In genomic region chr16:88345943-88346560, GRCh38 we compare ENCODE assay signal across 23 cellular contexts. TPM values are rescaled to one million over a fixed set of nuclear protein-coding genes. Genes with fewer than 3 reads are reported as not detected.
DNase-seq lines count a peak whose midpoint lies in the region; ATAC-seq and TF ChIP-seq lines count a peak whose summit lies in the region.
"Had no signal": no experiment of that assay in that cellular context is flagged by ENCODE, and none has a peak within 500 bp of the region (broad histone marks: within the 10 kb centered on the region; RNA-seq: fewer than 3 reads in every experiment).

No MANE protein-coding gene starts in this region.

- 43 to 44% methylated on average over 23 of the region's 23 CpGs for WGBS in GM23248 (ENCODE audit: low coverage in 1 of 2, low lambda C conversion rate in 2 of 2, missing lambda C conversion rate in 2 of 2), 2 experiments
- WGBS in IMR-90 (ENCODE audit: extremely low coverage in 2 of 2, insufficient read length in 1 of 2), 2 experiments, result 94% methylated on average over 8 of the region's 23 CpGs; no CpG with 5 or more reads in 1 of the 2 experiments
- WGBS in trophoblast cell (ENCODE audit: extremely low coverage, insufficient coverage, insufficient read length), result no CpG with 5 or more reads among the region's 23 CpGs

- H3K18ac ChIP-seq in IMR-90 (ENCODE audit: low read depth, low read length), result no peak overlapping the region
- no peak overlapping the region for H3K18ac ChIP-seq in trophoblast cell (ENCODE audit: low read length)

- TF ChIP-seq CTCF in IMR-90 (conservative IDR thresholded peaks at IDR 0.05; ENCODE audit: low read depth, low read length), result no peak
- no peak for TF ChIP-seq CTCF in left ventricle myocardium inferior (IDR thresholded peaks at IDR 0.05; ENCODE audit: borderline replicate concordance)
- TF ChIP-seq CTCF in osteoblast (IDR thresholded peaks at IDR 0.05; ENCODE audit: extremely low read depth, low read depth, low read length), result no peak
- TF ChIP-seq CTCF in neural progenitor cell (IDR thresholded peaks at IDR 0.05), result no peak

- H3K27ac Mint-ChIP-seq in neural progenitor cell, result no peak overlapping the region
- H3K27ac Mint-ChIP-seq: CD4-positive, CD25-positive, alpha-beta regulatory T cell; HFFc6 had no signal

- H2BK5ac ChIP-seq in IMR-90 (ENCODE audit: low read depth, low read length, poor library complexity, severe bottlenecking) (no peak overlapping the region), trophoblast cell (ENCODE audit: low read depth, low read length, poor library complexity) (no peak overlapping the region)

- no peak overlapping the region for H4K12ac ChIP-seq in trophoblast cell (ENCODE audit: low read depth, low read length)

- no peak overlapping the region for H2BK12ac ChIP-seq in trophoblast cell (ENCODE audit: low read length)

- peaks cover 7% of the 10 kb centered on the region for H3K27me3 Mint-ChIP-seq in neural progenitor cell (ENCODE audit: insufficient read depth, low read depth)

- H3K4me2 ChIP-seq in GM23248 (ENCODE audit: unreplicated experiment), result no peak overlapping the region
- H3K4me2 ChIP-seq in IMR-90 (ENCODE audit: low read depth, low read length), result no peak overlapping the region
- no peak overlapping the region for H3K4me2 ChIP-seq in osteoblast (ENCODE audit: insufficient read depth, low read length)
- no peak overlapping the region for H3K4me2 ChIP-seq in trophoblast cell (ENCODE audit: low read length)
- H3K4me2 ChIP-seq in neural progenitor cell, result no peak overlapping the region

- no peaks in the 10 kb centered on the region for H3K27me3 ChIP-seq in GM23248 (replicated peaks; ENCODE audit: insufficient read depth)
- H3K27me3 ChIP-seq in IMR-90 (ENCODE audit: control insufficient read depth, insufficient read depth, low read length), result no peaks in the 10 kb centered on the region
- H3K27me3 ChIP-seq in left ventricle myocardium inferior (ENCODE audit: low read depth), result peaks cover 26% of the 10 kb centered on the region
- no peaks in the 10 kb centered on the region for H3K27me3 ChIP-seq in osteoblast (ENCODE audit: insufficient read depth, low read length)
- no peaks in the 10 kb centered on the region for H3K27me3 ChIP-seq in trophoblast cell (ENCODE audit: insufficient read depth, low read length)
- no peaks in the 10 kb centered on the region for H3K27me3 ChIP-seq in neural progenitor cell
- H3K27me3 ChIP-seq: SJSA1 had no signal

- H3K79me1 ChIP-seq in IMR-90 (ENCODE audit: low read depth in 1 of 2, low read length in 2 of 2) (no peaks in the 10 kb centered on the region), trophoblast cell (ENCODE audit: low read length) (no peaks in the 10 kb centered on the region)

- H3K4ac ChIP-seq in IMR-90 (ENCODE audit: low read depth, low read length), result no peak overlapping the region
- no peak overlapping the region for H3K4ac ChIP-seq in trophoblast cell (ENCODE audit: low read depth, low read length)

- H3K23ac ChIP-seq in IMR-90 (ENCODE audit: low read depth, low read length), result no peak overlapping the region
- H3K23ac ChIP-seq in trophoblast cell (ENCODE audit: low read length), result no peak overlapping the region

- peaks cover 2% of the 10 kb centered on the region for H3K36me3 Mint-ChIP-seq in neural progenitor cell
- H3K36me3 Mint-ChIP-seq: CD4-positive, CD25-positive, alpha-beta regulatory T cell had no signal

- POLR2A ChIA-PET in IMR-90 (lab: Charles Lee; ENCODE audit: unreplicated experiment), result no interaction called here

- H4K5ac ChIP-seq in IMR-90 (ENCODE audit: low read depth, low read length), result no peak overlapping the region

- no peak for ATAC-seq in IMR-90 (ENCODE audit: low read depth)
- ATAC-seq: GM12878, Panc1 had no signal

- H3K79me2 ChIP-seq in GM23248 (ENCODE audit: insufficient read depth) (no peaks in the 10 kb centered on the region), osteoblast (ENCODE audit: insufficient read depth, low read length) (no peaks in the 10 kb centered on the region), trophoblast cell (ENCODE audit: control insufficient read depth, insufficient read depth, low read length, poor library complexity) (no peaks in the 10 kb centered on the region), neural progenitor cell (ENCODE audit: low read depth) (no peaks in the 10 kb centered on the region)

- H3K9ac ChIP-seq in GM23248 (no peak overlapping the region), IMR-90 (ENCODE audit: low read depth, low read length) (no peak overlapping the region), trophoblast cell (ENCODE audit: low read length) (no peak overlapping the region), neural progenitor cell (no peak overlapping the region)

- H3K4me1 Mint-ChIP-seq in neural progenitor cell, result peaks cover 11% of the 10 kb centered on the region

- H2AK5ac ChIP-seq in IMR-90 (ENCODE audit: low read depth, low read length) (no peak overlapping the region), trophoblast cell (ENCODE audit: low read length) (no peak overlapping the region)

- in situ Hi-C loops in GM23248 (cut with MboI), result no loop called here
- in situ Hi-C loops in IMR-90 (cut with MboI; ENCODE audit: low sequenced_read_pairs), result no loop called here

- CTCF ChIA-PET in IMR-90 (lab: Yijun Ruan, JAX), result no interaction called here

- H3K9me2 ChIP-seq in GM23248 (ENCODE audit: insufficient read depth), result no peaks in the 10 kb centered on the region

- H3K14ac ChIP-seq in IMR-90 (replicated peaks; ENCODE audit: low read depth, low read length), result no peak overlapping the region
- H3K14ac ChIP-seq in trophoblast cell (ENCODE audit: low read length), result no peak overlapping the region

- intact Hi-C loops in IMR-90 (cut with micrococcal nuclease), result no loop called here
- intact Hi-C loops in left ventricle myocardium inferior (cut with micrococcal nuclease), result no loop called here

- H3F3A ChIP-seq in GM23248 (ENCODE audit: insufficient read depth) (no peaks in the 10 kb centered on the region), neural progenitor cell (ENCODE audit: low read depth) (no peaks in the 10 kb centered on the region)

- no TSS peak for BruUV-seq in IMR-90 (replicated peaks; lab: Mats Ljungman, UMichigan)

- DNase-seq in GM23248 (no peak), IMR-90 (no peak), left ventricle myocardium inferior (peak; percentile 9), osteoblast (ENCODE audit: insufficient read length, low spot score, missing footprints) (peak; percentile 55), trophoblast cell (no peak), neural progenitor cell (ENCODE audit: low spot score) (no peak)
- no peak for DNase-seq in activated T-cell treated with anti-CD3 and anti-CD28 coated beads, Interleukin-2, amount 50 U/mL, for 1 hour
- DNase-seq: CD4-positive, CD25-positive, alpha-beta regulatory T cell; DMS79 treated with DMSO at 0.1 percent for 48 hours; H9; HFFc6; KG1; NCI-H1105; NCI-H2081; NCI-H2171; NCI-H345; NCI-H524; NCI-H774; NK-92 treated with Interleukin-12 subunit alpha and Interleukin-12 subunit beta, amount 100 ng/mL, for 24 hours had no signal

- H4K8ac ChIP-seq in IMR-90 (ENCODE audit: low read depth in 2 of 2, low read length in 2 of 2) (no peak overlapping the region), trophoblast cell (ENCODE audit: low read depth, low read length) (no peak overlapping the region)

- no peak overlapping the region for H2AK9ac ChIP-seq in IMR-90 (replicated peaks; ENCODE audit: low read depth, low read length, poor library complexity)

- H2BK15ac ChIP-seq in IMR-90 (ENCODE audit: low read depth, low read length), result no peak overlapping the region

- peak overlapping the region; percentile 38; the same call in 1 of the 2 replicates for H2AFZ ChIP-seq in GM23248
- H2AFZ ChIP-seq in IMR-90 (replicated peaks; ENCODE audit: low read length, poor library complexity), result peak overlapping the region; percentile 61
- H2AFZ ChIP-seq in osteoblast (ENCODE audit: low read length), result no peak overlapping the region
- H2AFZ ChIP-seq in trophoblast cell (ENCODE audit: insufficient read depth, low read length, poor library complexity), result no peak overlapping the region
- no peak overlapping the region for H2AFZ ChIP-seq in neural progenitor cell (replicated peaks)

- no peak overlapping the region for H3K56ac ChIP-seq in IMR-90 (ENCODE audit: extremely low read depth, insufficient read depth, low read length)

- H3K9me3 Mint-ChIP-seq in neural progenitor cell, result peaks cover 13% of the 10 kb centered on the region

- H3K9me3 ChIP-seq in GM23248 (ENCODE audit: low read depth), result no peaks in the 10 kb centered on the region
- peaks cover 13% of the 10 kb centered on the region for H3K9me3 ChIP-seq in IMR-90 (ENCODE audit: control insufficient read depth, insufficient read depth, low read length)
- peaks cover 12% of the 10 kb centered on the region for H3K9me3 ChIP-seq in left ventricle myocardium inferior (replicated peaks)
- H3K9me3 ChIP-seq in osteoblast (ENCODE audit: low read depth, low read length), result no peaks in the 10 kb centered on the region
- peaks cover 15% of the 10 kb centered on the region for H3K9me3 ChIP-seq in trophoblast cell (ENCODE audit: insufficient read depth, low read depth, low read length)
- no peaks in the 10 kb centered on the region for H3K9me3 ChIP-seq in neural progenitor cell (ENCODE audit: low read depth)

- H2BK120ac ChIP-seq in IMR-90 (ENCODE audit: low read depth, low read length) (no peak overlapping the region), trophoblast cell (ENCODE audit: insufficient read depth, low read length, poor library complexity) (no peak overlapping the region)

- peaks cover 9% of the 10 kb centered on the region for H3K9me1 ChIP-seq in IMR-90 (ENCODE audit: insufficient read depth, low read length)

- dilution Hi-C loops in IMR-90 (cut with HindIII; ENCODE audit: low sequenced_read_pairs, unreplicated experiment), result no loop called here

- H3K4me3 ChIP-seq in GM23248 (no peak overlapping the region), IMR-90 (ENCODE audit: insufficient read depth, low read depth, low read length) (no peak overlapping the region), left ventricle myocardium inferior (no peak overlapping the region), osteoblast (ENCODE audit: insufficient read depth, low read length) (no peak overlapping the region), trophoblast cell (ENCODE audit: low read depth, low read length) (no peak overlapping the region), neural progenitor cell (no peak overlapping the region)
- H3K4me3 ChIP-seq: GM12878, SJSA1 had no signal

- H4K20me1 ChIP-seq in GM23248 (ENCODE audit: insufficient read depth), result no peaks in the 10 kb centered on the region
- H4K20me1 ChIP-seq in IMR-90 (ENCODE audit: insufficient read depth, low read length), result no peaks in the 10 kb centered on the region
- H4K20me1 ChIP-seq in osteoblast (ENCODE audit: insufficient read depth, low read length), result no peaks in the 10 kb centered on the region
- no peaks in the 10 kb centered on the region for H4K20me1 ChIP-seq in neural progenitor cell (ENCODE audit: low read depth)

- H3K4me1 ChIP-seq in GM23248 (ENCODE audit: insufficient read depth), result no peaks in the 10 kb centered on the region
- H3K4me1 ChIP-seq in IMR-90 (ENCODE audit: control insufficient read depth, insufficient read depth, low read length), result no peaks in the 10 kb centered on the region
- no peaks in the 10 kb centered on the region for H3K4me1 ChIP-seq in left ventricle myocardium inferior
- H3K4me1 ChIP-seq in osteoblast (ENCODE audit: insufficient read depth, low read length), result no peaks in the 10 kb centered on the region
- H3K4me1 ChIP-seq in trophoblast cell (ENCODE audit: control insufficient read depth in 1 of 2, insufficient read depth in 2 of 2, low read length in 2 of 2), result no peaks in the 10 kb centered on the region
- H3K4me1 ChIP-seq in neural progenitor cell, result no peaks in the 10 kb centered on the region
- H3K4me1 ChIP-seq: SJSA1 had no signal

- no peak for TF ChIP-seq RAD21 in IMR-90 (IDR thresholded peaks at IDR 0.05; ENCODE audit: low read length)

- no peak overlapping the region for H2BK20ac ChIP-seq in IMR-90 (ENCODE audit: low read depth, low read length)

- H3K27ac ChIP-seq in GM23248, result no peak overlapping the region
- H3K27ac ChIP-seq in IMR-90 (ENCODE audit: insufficient read depth, low read length), result no peak overlapping the region
- no peak overlapping the region for H3K27ac ChIP-seq in left ventricle myocardium inferior (replicated peaks)
- no peak overlapping the region for H3K27ac ChIP-seq in osteoblast (ENCODE audit: low read depth, low read length)
- no peak overlapping the region for H3K27ac ChIP-seq in trophoblast cell (ENCODE audit: low read depth, low read length)
- H3K27ac ChIP-seq in neural progenitor cell, result no peak overlapping the region
- H3K27ac ChIP-seq: HL-60, SJSA1 had no signal

- no peak overlapping the region for H4K91ac ChIP-seq in IMR-90 (ENCODE audit: insufficient read depth, low read depth, low read length)
- H4K91ac ChIP-seq in trophoblast cell (ENCODE audit: low read depth, low read length), result no peak overlapping the region

- TF ChIP-seq POLR2A in IMR-90 (IDR thresholded peaks at IDR 0.05; ENCODE audit: low read depth, low read length), result no peak

- no peaks in the 10 kb centered on the region for H3K36me3 ChIP-seq in GM23248 (ENCODE audit: low read depth)
- H3K36me3 ChIP-seq in IMR-90 (ENCODE audit: control insufficient read depth, insufficient read depth, low read length), result no peaks in the 10 kb centered on the region
- H3K36me3 ChIP-seq in left ventricle myocardium inferior, result no peaks in the 10 kb centered on the region
- H3K36me3 ChIP-seq in osteoblast (ENCODE audit: insufficient read depth, low read length), result no peaks in the 10 kb centered on the region
- H3K36me3 ChIP-seq in trophoblast cell (ENCODE audit: control insufficient read depth in 1 of 2, insufficient read depth in 2 of 2, low read length in 2 of 2), result no peaks in the 10 kb centered on the region
- H3K36me3 ChIP-seq in neural progenitor cell, result no peaks in the 10 kb centered on the region
- H3K36me3 ChIP-seq: SJSA1 had no signal

- H3K4me3 Mint-ChIP-seq in neural progenitor cell, result no peak overlapping the region
- H3K4me3 Mint-ChIP-seq: CD4-positive, CD25-positive, alpha-beta regulatory T cell; H9; HFFc6 had no signal

RNA-seq across cellular contexts. Expression of gene ZNF469, which starts 36.7 kb away (rescaled TPM):
- 2.3 and 2.6 TPM in 2 replicates for total RNA-seq in GM23248 (2014; rRNA removed; shearing (Covaris generic))
- 0.65 and 0.70 TPM in 2 replicates for polyA plus RNA-seq in GM23248 (2016; fragmentation: Nextera tagmentation; extraction: Ambion mirVana)
- total RNA-seq in IMR-90 (2012; rRNA removed), result 1.1 and 1.4 TPM in 2 replicates
- 13.3 and 16.4 TPM in 2 replicates for polyA plus RNA-seq in IMR-90 (2012; rRNA removed)
- polyA plus RNA-seq in IMR-90 (2012; cell fraction: cytosol; rRNA removed), result 5.1 and 8.8 TPM in 2 replicates
- polyA plus RNA-seq in IMR-90 (2012; cell fraction: nucleus; rRNA removed; ENCODE audit: low replicate concordance), result 32.3 and 70.4 TPM in 2 replicates
- total RNA-seq in left ventricle myocardium inferior, result 0.74 TPM
- 5.3 and 8.3 TPM in 2 replicates for total RNA-seq in osteoblast
- 0.51 and 0.54 TPM in 2 replicates for polyA plus RNA-seq in trophoblast cell (2013)
- 0.02 and 0.03 TPM in 2 replicates for total RNA-seq in neural progenitor cell (ENCODE audit: low replicate concordance)

Comparison
In these comparisons a context has a peak if more than half of its experiments do, and no peak if none do; other contexts are left out.
1. DNase-seq: peak in left ventricle myocardium inferior (single experiment) and osteoblast (single experiment); none in GM23248 (single experiment), IMR-90 (single experiment), trophoblast cell (0 of 2), neural progenitor cell (single experiment) and activated T-cell treated with anti-CD3 and anti-CD28 coated beads, Interleukin-2, amount 50 U/mL, for 1 hour (single experiment).
2. H2AFZ ChIP-seq: peak in GM23248 (single experiment) and IMR-90 (single experiment); none in osteoblast (single experiment), trophoblast cell (single experiment) and neural progenitor cell (single experiment).